14 cellular contexts compared by ENCODE assay signal in genomic region chr4:168409089-168409801, GRCh38.
DNase-seq lines count a peak whose midpoint lies in the region; ATAC-seq, FAIRE-seq and TF ChIP-seq lines count a peak whose summit lies in the region.
"Had no signal": no experiment of that assay in that cellular context is flagged by ENCODE, and none has a peak within 500 bp of the region (broad histone marks: within the 10 kb centered on the region; RNA-seq: fewer than 3 reads in every experiment).

No MANE protein-coding gene starts in this region.

- in situ Hi-C loops in HepG2 (cut with HindIII; ENCODE audit: extremely low pct_ligation_motif_present, low pct_unique_long_range_greater_than_20kb): no loop called here
- in situ Hi-C loops in KBM-7 (cut with MboI; ENCODE audit: low pct_unique_long_range_greater_than_20kb, low sequenced_read_pairs): no loop called here

- H3K36me3 ChIP-seq in liver (ENCODE audit: control insufficient read depth in 4 of 4, insufficient read depth in 3 of 4, low read depth in 1 of 4, low read length in 3 of 4) (peaks cover 3 to 20% (median 15%) of the 10 kb centered on the region in 4 donors), HepG2 (replicated peaks in 1 of 2; ENCODE audit: control insufficient read depth in 1 of 2, insufficient read depth in 2 of 2, low read length in 2 of 2) (no peaks in the 10 kb centered on the region), mesenchymal stem cell (ENCODE audit: control insufficient read depth in 1 of 2, insufficient read depth in 2 of 2, low read depth in 1 of 2, low read length in 2 of 2) (peaks cover 14 to 81% of the 10 kb centered on the region in 2 experiments), WERI-Rb-1 (no peaks in the 10 kb centered on the region)

- H3K4me3 ChIP-seq in liver (ENCODE audit: low read depth in 1 of 3, low read length in 3 of 3): no peak overlapping the region
- H3K4me3 ChIP-seq in HepG2 (replicated peaks in 1 of 3; ENCODE audit: insufficient read depth in 1 of 3, low read depth in 2 of 3, low read length in 3 of 3): no peak overlapping the region
- H3K4me3 ChIP-seq in epithelial cell of esophagus (ENCODE audit: low read length): no peak overlapping the region
- peak overlapping the region in 1 of 2 experiments; percentile 22 for H3K4me3 ChIP-seq in mesenchymal stem cell (ENCODE audit: insufficient read depth in 1 of 2, low read depth in 1 of 2, low read length in 2 of 2)
- no peak overlapping the region for H3K4me3 ChIP-seq in WERI-Rb-1 (ENCODE audit: low read depth, low read length)
- H3K4me3 ChIP-seq: lower lobe of right lung had no signal

- H2BK12ac ChIP-seq in mesenchymal stem cell (ENCODE audit: low read length in 2 of 2): no peak overlapping the region

- no peak for FAIRE-seq in HepG2 (lab: Jason Lieb, UNC)
- FAIRE-seq: GM19239, small intestine had no signal

- TF ChIP-seq EP300 in HepG2 (IDR thresholded peaks at IDR 0.05; ENCODE audit: low read depth in 2 of 2, low read length in 2 of 2) (no peak), HepG2 (CRISPR knock-in tag; IDR thresholded peaks at IDR 0.05; ENCODE audit: borderline replicate concordance) (no peak)

- H3K27me3 ChIP-seq in liver (ENCODE audit: control insufficient read depth in 4 of 4, insufficient read depth in 4 of 4, low read length in 3 of 4) (no peaks in the 10 kb centered on the region), HepG2 (ENCODE audit: control insufficient read depth in 1 of 2, insufficient read depth in 2 of 2, low read length in 2 of 2) (0 out of 5 replicates have a peak, but pooled peaks cover 0 to 8% of the 10 kb centered on the region in 2 experiments), mesenchymal stem cell (ENCODE audit: control insufficient read depth in 1 of 2, insufficient read depth in 1 of 2, low read length in 2 of 2) (no peaks in the 10 kb centered on the region), WERI-Rb-1 (ENCODE audit: insufficient read depth, low read depth, severe bottlenecking) (no peaks in the 10 kb centered on the region)

- no peak overlapping the region for H3K4ac ChIP-seq in mesenchymal stem cell (ENCODE audit: low read depth in 1 of 2, low read length in 2 of 2)

- no peaks in the 10 kb centered on the region for H3K27me3 Mint-ChIP-seq in activated CD4-positive, alpha-beta T cell treated with anti-CD3 and anti-CD28 coated beads, Interleukin-2, amount 10 ng/mL, durations not matched to agents 24 days and 14 days
- H3K27me3 Mint-ChIP-seq: activated CD4-positive, alpha-beta T cell treated with anti-CD3 and anti-CD28 coated beads, Interleukin-2, amount 10 ng/mL, durations not matched to agents 7 days and 5 days; B cell had no signal

- no peak overlapping the region for H3K27ac Mint-ChIP-seq in activated CD4-positive, alpha-beta T cell treated with anti-CD3 and anti-CD28 coated beads, Interleukin-2, amount 10 ng/mL, durations not matched to agents 24 days and 14 days
- H3K27ac Mint-ChIP-seq: activated CD4-positive, alpha-beta T cell treated with anti-CD3 and anti-CD28 coated beads, Interleukin-2, amount 10 ng/mL, durations not matched to agents 7 days and 5 days; activated naive CD4-positive, alpha-beta T cell treated with anti-CD3 and anti-CD28 coated beads, Interleukin-2, amount 50 U/mL, for 72 hours; B cell had no signal

- no TSS peak for BruUV-seq in HepG2 (replicated peaks; lab: Mats Ljungman, UMichigan)

- ATAC-seq in HepG2 (no peak), HG02759 (IDR thresholded peaks at IDR 0.05; ENCODE audit: unreplicated experiment) (no peak)
- ATAC-seq: activated naive CD4-positive, alpha-beta T cell treated with anti-CD3 and anti-CD28 coated beads, Interleukin-2, amount 50 U/mL, for 72 hours had no signal

- CTCF ChIA-PET in HepG2 (lab: Yijun Ruan, JAX; ENCODE audit: low intra/inter-chr PET ratio, low total read pairs): no interaction called here

- DNase-seq in HepG2 (ENCODE audit: low spot score) (no peak), epithelial cell of esophagus (ENCODE audit: low read depth) (peak; percentile 34), mesenchymal stem cell (peak; percentile 41), KBM-7 (no peak), WERI-Rb-1 (no peak)
- no peak for DNase-seq in activated CD4-positive, alpha-beta T cell treated with anti-CD3 and anti-CD28 coated beads, Interleukin-2, amount 10 ng/mL, durations not matched to agents 24 days and 14 days
- DNase-seq: activated CD4-positive, alpha-beta T cell treated with anti-CD3 and anti-CD28 coated beads, Interleukin-2, amount 10 ng/mL, durations not matched to agents 7 days and 5 days; lower lobe of right lung; small intestine had no signal

- no peak overlapping the region for H2BK5ac ChIP-seq in mesenchymal stem cell (ENCODE audit: low read depth, low read length, poor library complexity, severe bottlenecking)

- H2BK15ac ChIP-seq in mesenchymal stem cell (ENCODE audit: low read depth, poor library complexity, severe bottlenecking): no peak overlapping the region

- no peaks in the 10 kb centered on the region for H3K79me1 ChIP-seq in mesenchymal stem cell (replicated peaks; ENCODE audit: low read length, poor library complexity, severe bottlenecking)

- H3K4me2 ChIP-seq in HepG2 (ENCODE audit: low read depth, low read length) (no peak overlapping the region), mesenchymal stem cell (ENCODE audit: low read length, poor library complexity, severe bottlenecking) (no peak overlapping the region)

- H3K27ac ChIP-seq in liver (ENCODE audit: low read depth in 1 of 2, low read length in 2 of 2) (no peak overlapping the region), HepG2 (ENCODE audit: extremely low read length, insufficient read depth, low read length) (no peak overlapping the region), mesenchymal stem cell (ENCODE audit: low read length, poor library complexity, severe bottlenecking) (peak overlapping the region; percentile 66), WERI-Rb-1 (no peak overlapping the region)
- H3K27ac ChIP-seq: lower lobe of right lung had no signal

- intact Hi-C loops in HepG2 (cut with micrococcal nuclease; ENCODE audit: unreplicated experiment): no loop called here
- intact Hi-C loops in activated CD4-positive, alpha-beta T cell treated with anti-CD3 and anti-CD28 coated beads, Interleukin-2, amount 10 ng/mL, durations not matched to agents 24 days and 14 days (cut with micrococcal nuclease): no loop called here

- H2BK120ac ChIP-seq in mesenchymal stem cell (ENCODE audit: low read depth, low read length): no peak overlapping the region

- H3K4me3 Mint-ChIP-seq in activated CD4-positive, alpha-beta T cell treated with anti-CD3 and anti-CD28 coated beads, Interleukin-2, amount 10 ng/mL, durations not matched to agents 24 days and 14 days: no peak overlapping the region
- H3K4me3 Mint-ChIP-seq: activated CD4-positive, alpha-beta T cell treated with anti-CD3 and anti-CD28 coated beads, Interleukin-2, amount 10 ng/mL, durations not matched to agents 7 days and 5 days; B cell had no signal

- TF ChIP-seq POLR2A in HepG2 (IDR thresholded peaks at IDR 0.05; ENCODE audit: insufficient read depth in 1 of 2, low read depth in 2 of 2, low read length in 2 of 2): no peak

- H3K79me2 ChIP-seq in HepG2 (ENCODE audit: insufficient read depth, low read length): no peaks in the 10 kb centered on the region

- H4K20me1 ChIP-seq in HepG2 (ENCODE audit: insufficient read depth, low read length): no peaks in the 10 kb centered on the region

- H3K9ac ChIP-seq in liver (ENCODE audit: low read depth in 1 of 2, low read length in 2 of 2) (no peak overlapping the region), HepG2 (ENCODE audit: insufficient read depth, low read depth, low read length) (no peak overlapping the region), mesenchymal stem cell (ENCODE audit: low read length) (peak overlapping the region; percentile 46)

- no peak for TF ChIP-seq CTCF in liver (IDR thresholded peaks at IDR 0.05; ENCODE audit: low read depth, low read length, missing input control)
- no peak for TF ChIP-seq CTCF in HepG2 (CRISPR knock-in tag; IDR thresholded peaks at IDR 0.05)
- no peak for TF ChIP-seq CTCF in epithelial cell of esophagus (IDR thresholded peaks at IDR 0.05; ENCODE audit: insufficient read depth, low read depth, low read length, missing control alignments)
- no peak for TF ChIP-seq CTCF in WERI-Rb-1 (IDR thresholded peaks at IDR 0.05; ENCODE audit: low read depth, low read length)

- no peaks in the 10 kb centered on the region for H3K4me1 ChIP-seq in liver (ENCODE audit: control insufficient read depth in 4 of 4, insufficient read depth in 4 of 4, low read length in 3 of 4)
- H3K4me1 ChIP-seq in HepG2 (ENCODE audit: insufficient read depth, low read length): no peaks in the 10 kb centered on the region
- H3K4me1 ChIP-seq in mesenchymal stem cell (ENCODE audit: control insufficient read depth, insufficient read depth, low read depth, low read length): no peaks in the 10 kb centered on the region

- H4K8ac ChIP-seq in mesenchymal stem cell (ENCODE audit: low read length): no peak overlapping the region

- H2AK5ac ChIP-seq in mesenchymal stem cell (ENCODE audit: low read length, severe bottlenecking): no peak overlapping the region

- no peak for TF ChIP-seq RAD21 in liver (IDR thresholded peaks at IDR 0.05)
- no peak for TF ChIP-seq RAD21 in HepG2 (CRISPR knock-in tag; IDR thresholded peaks at IDR 0.05)

- H4K91ac ChIP-seq in mesenchymal stem cell (ENCODE audit: low read length): no peak overlapping the region

- no peaks in the 10 kb centered on the region for H3K9me3 ChIP-seq in liver (ENCODE audit: control insufficient read depth in 4 of 4, low read length in 3 of 4)
- H3K9me3 ChIP-seq in HepG2 (ENCODE audit: low read length): no peaks in the 10 kb centered on the region
- no peaks in the 10 kb centered on the region for H3K9me3 ChIP-seq in mesenchymal stem cell (ENCODE audit: control insufficient read depth, low read length)
- no peaks in the 10 kb centered on the region for H3K9me3 ChIP-seq in WERI-Rb-1 (ENCODE audit: severe bottlenecking)
- H3K9me3 ChIP-seq: lower lobe of right lung had no signal

- no peak overlapping the region for H2AFZ ChIP-seq in HepG2 (ENCODE audit: low read length)
- no peak overlapping the region for H2AFZ ChIP-seq in mesenchymal stem cell (ENCODE audit: low read depth, low read length)

- no peak overlapping the region for H3K18ac ChIP-seq in mesenchymal stem cell (ENCODE audit: low read depth in 1 of 2, low read length in 2 of 2)

- H3K36me3 Mint-ChIP-seq in activated CD4-positive, alpha-beta T cell treated with anti-CD3 and anti-CD28 coated beads, Interleukin-2, amount 10 ng/mL, durations not matched to agents 24 days and 14 days (ENCODE audit: low read depth): peaks cover 54% of the 10 kb centered on the region
- H3K36me3 Mint-ChIP-seq: activated naive CD4-positive, alpha-beta T cell treated with anti-CD3 and anti-CD28 coated beads, Interleukin-2, amount 50 U/mL, for 72 hours had no signal

- no peaks in the 10 kb centered on the region for H3K9me3 Mint-ChIP-seq in activated CD4-positive, alpha-beta T cell treated with anti-CD3 and anti-CD28 coated beads, Interleukin-2, amount 10 ng/mL, durations not matched to agents 24 days and 14 days
- H3K9me3 Mint-ChIP-seq: activated CD4-positive, alpha-beta T cell treated with anti-CD3 and anti-CD28 coated beads, Interleukin-2, amount 10 ng/mL, durations not matched to agents 7 days and 5 days; activated naive CD4-positive, alpha-beta T cell treated with anti-CD3 and anti-CD28 coated beads, Interleukin-2, amount 50 U/mL, for 72 hours had no signal

- 88% methylated on average over 3 of the region's 3 CpGs for WGBS in liver
- WGBS in HepG2 (ENCODE audit: low lambda C conversion rate): 23% methylated on average over 3 of the region's 3 CpGs
- WGBS in mesenchymal stem cell: 79% methylated on average over 1 of the region's 3 CpGs

- no peak overlapping the region for H3K14ac ChIP-seq in mesenchymal stem cell (ENCODE audit: low read length in 2 of 2)

- peaks cover 3% of the 10 kb centered on the region for H3K4me1 Mint-ChIP-seq in activated CD4-positive, alpha-beta T cell treated with anti-CD3 and anti-CD28 coated beads, Interleukin-2, amount 10 ng/mL, durations not matched to agents 24 days and 14 days
- H3K4me1 Mint-ChIP-seq: B cell had no signal

- POLR2A ChIA-PET in HepG2 (lab: Yijun Ruan, JAX): no interaction called here

- H3K23ac ChIP-seq in mesenchymal stem cell (ENCODE audit: low read length in 2 of 2): no peak overlapping the region

Comparison
In these comparisons a context has a peak if more than half of its experiments do, and no peak if none do; other contexts are left out.
1. DNase-seq: peak in epithelial cell of esophagus (single experiment) and mesenchymal stem cell (single experiment); none in HepG2 (single experiment), KBM-7 (single experiment), activated CD4-positive, alpha-beta T cell treated with anti-CD3 and anti-CD28 coated beads, Interleukin-2, amount 10 ng/mL, durations not matched to agents 24 days and 14 days (single experiment) and WERI-Rb-1 (single experiment).